19 cellular contexts compared by ENCODE assay signal in genomic region chrX:96619588-96619987, GRCh38.
"Had no signal": no experiment of that assay in that cellular context is flagged by ENCODE, and none has a peak within 500 bp of the region (broad histone marks: within the 10 kb centered on the region; RNA-seq: fewer than 3 reads in every experiment).

No MANE protein-coding gene starts in this region.

- H3K4me1 ChIP-seq: thyroid gland had no signal

- H3K9me3 ChIP-seq: neutrophil, thyroid gland had no signal

- DNase-seq: activated CD4-positive, alpha-beta T cell treated with anti-CD3 and anti-CD28 coated beads for 48 hours; activated CD8-positive, alpha-beta memory T cell treated with anti-CD3 and anti-CD28 coated beads, Interleukin-2, amount 50 U/mL, for 4 hours; activated CD8-positive, alpha-beta T cell treated with anti-CD3 and anti-CD28 coated beads, Interleukin-2, amount 10 ng/mL, durations not matched to agents 7 days and 5 days; activated gamma-delta T cell; activated T-cell treated with anti-CD3 and anti-CD28 coated beads, Interleukin-2, amount 50 U/mL, for 72 hours; brain microvascular endothelial cell; dorsolateral prefrontal cortex; endodermal cell; erythroblast; foreskin melanocyte; kidney glomerular epithelial cell; left ventricle myocardium superior; mesenchymal stem cell; natural killer cell; stimulated activated naive B cell treated with anti-CD40 and anti-IgM and Interleukin-4, amounts not matched to agents 10 μg/mL and 1 μg/mL and 100 μg/mL, for 72 hours; T-helper 2 cell; thyroid gland had no signal

- ATAC-seq: activated CD8-positive, alpha-beta T cell treated with anti-CD3 and anti-CD28 coated beads, Interleukin-2, amount 10 ng/mL, durations not matched to agents 7 days and 5 days; activated T-cell treated with anti-CD3 and anti-CD28 coated beads, Interleukin-2, amount 50 U/mL, for 72 hours; left ventricle myocardium superior; natural killer cell; stimulated activated naive B cell treated with anti-CD40 and anti-IgM and Interleukin-4, amounts not matched to agents 10 μg/mL and 1 μg/mL and 100 μg/mL, for 72 hours; WTC11 had no signal

- H3K27ac ChIP-seq: brain microvascular endothelial cell, dorsolateral prefrontal cortex, neutrophil, thyroid gland had no signal

- H3K27me3 ChIP-seq: brain microvascular endothelial cell, neutrophil, thyroid gland had no signal

- H3K36me3 ChIP-seq: brain microvascular endothelial cell, neutrophil, thyroid gland had no signal

- H3K4me3 ChIP-seq: dorsolateral prefrontal cortex, thyroid gland had no signal
